Comparison of ENCODE assay signal across 1 cellular context in genomic region chr15:89112341-89112971, GRCh38.
TF ChIP-seq lines count a peak whose summit lies in the region.

No MANE protein-coding gene starts in this region.

TF ChIP-seq in GM12878, 131 proteins besides CTCF, POLR2A, EP300 and RAD21 (continued from another document and continues in another):
- TF ChIP-seq SKIL (IDR thresholded peaks at IDR 0.05; ENCODE audit: low read depth, poor library complexity, severe bottlenecking): peak; percentile 69
- TF ChIP-seq SREBF2 (IDR thresholded peaks at IDR 0.05; ENCODE audit: low read length): no peak
- no peak for TF ChIP-seq NFYA (IDR thresholded peaks at IDR 0.05; ENCODE audit: borderline replicate concordance, low read depth, low read length)
- no peak for TF ChIP-seq ZBTB11 (CRISPR knock-in tag; IDR thresholded peaks at IDR 0.05)
- 0 out of 2 replicates have a peak, but pooled peaks have one; percentile 13 for TF ChIP-seq YY1 (IDR thresholded peaks at IDR 0.05; ENCODE audit: low read depth, low read length)
- no peak for TF ChIP-seq SMAD5 (IDR thresholded peaks at IDR 0.05; ENCODE audit: low read depth)
- TF ChIP-seq IRF4 (IDR thresholded peaks at IDR 0.05; ENCODE audit: low read depth, low read length): peak; percentile 68; the same call in 1 of the 2 replicates
- TF ChIP-seq RBBP5 (conservative IDR thresholded peaks at IDR 0.05): no peak
- no peak for TF ChIP-seq TARDBP (IDR thresholded peaks at IDR 0.05; ENCODE audit: borderline replicate concordance)
- no peak for TF ChIP-seq REST (IDR thresholded peaks at IDR 0.05; ENCODE audit: low read depth, low read length)
- TF ChIP-seq CBX5 (IDR thresholded peaks at IDR 0.05; ENCODE audit: low read depth): no peak
- TF ChIP-seq E2F4 (IDR thresholded peaks at IDR 0.05; ENCODE audit: low read depth, low read length): no peak
- no peak for TF ChIP-seq RELA (IDR thresholded peaks at IDR 0.05; ENCODE audit: borderline replicate concordance, partially characterized antibody)
- no peak for TF ChIP-seq STAT1 (conservative IDR thresholded peaks at IDR 0.05)
- TF ChIP-seq TCF7 (IDR thresholded peaks at IDR 0.05; ENCODE audit: borderline replicate concordance): peak; percentile 93
- peak; percentile 89 for TF ChIP-seq DPF2 (IDR thresholded peaks at IDR 0.05)
- no peak for TF ChIP-seq ZSCAN29 (IDR thresholded peaks at IDR 0.05)
- TF ChIP-seq ZBED1 (IDR thresholded peaks at IDR 0.05; ENCODE audit: borderline replicate concordance): peak; percentile 53; the same call in 1 of the 2 replicates
- 0 out of 2 replicates have a peak, but pooled peaks have one; percentile 18 for TF ChIP-seq TCF12 (IDR thresholded peaks at IDR 0.05; ENCODE audit: low read depth, low read length)
- TF ChIP-seq POU2F2 (IDR thresholded peaks at IDR 0.05; ENCODE audit: borderline replicate concordance, low read depth, low read length): peak; percentile 45; the same call in 1 of the 3 replicates
- TF ChIP-seq NBN (IDR thresholded peaks at IDR 0.05): peak; percentile 54; the same call in 1 of the 2 replicates
- TF ChIP-seq SUZ12 (IDR thresholded peaks at IDR 0.05; ENCODE audit: unreplicated experiment): no peak
- TF ChIP-seq E4F1 (IDR thresholded peaks at IDR 0.05; ENCODE audit: borderline replicate concordance, partially characterized antibody): no peak
- TF ChIP-seq WRNIP1 (IDR thresholded peaks at IDR 0.05; ENCODE audit: borderline replicate concordance, low read depth, low read length): no peak
- TF ChIP-seq HDAC2 (IDR thresholded peaks at IDR 0.05): no peak
- TF ChIP-seq NR2F1 (conservative IDR thresholded peaks at IDR 0.05): peak; percentile 98
- no peak for TF ChIP-seq MYC (IDR thresholded peaks at IDR 0.05; ENCODE audit: insufficient read depth, insufficient read length, insufficient replicate concordance, low read length, severe bottlenecking)
- 0 out of 2 replicates have a peak, but pooled peaks have one; percentile 24 for TF ChIP-seq ZNF217 (IDR thresholded peaks at IDR 0.05)
- TF ChIP-seq ZNF274 (IDR thresholded peaks at IDR 0.05; ENCODE audit: insufficient read depth, insufficient read length): no peak
- TF ChIP-seq CHD1 (IDR thresholded peaks at IDR 0.05; ENCODE audit: low read depth, low read length): no peak
- TF ChIP-seq RFX5 (IDR thresholded peaks at IDR 0.05; ENCODE audit: low read depth, low read length): no peak
- no peak for TF ChIP-seq FOS (IDR thresholded peaks at IDR 0.05; ENCODE audit: borderline replicate concordance, extremely low read depth, insufficient read length)
- TF ChIP-seq CHD4 (IDR thresholded peaks at IDR 0.05): no peak
- no peak for TF ChIP-seq KAT2A (conservative IDR thresholded peaks at IDR 0.05; ENCODE audit: control insufficient read depth, low read depth, low read length)
- TF ChIP-seq PML (IDR thresholded peaks at IDR 0.05; ENCODE audit: low read length): no peak
- TF ChIP-seq IKZF2 (IDR thresholded peaks at IDR 0.05): peak; percentile 74 to 82
- no peak for TF ChIP-seq IRF3 (IDR thresholded peaks at IDR 0.05)
- TF ChIP-seq ZBTB40 (IDR thresholded peaks at IDR 0.05; ENCODE audit: borderline replicate concordance): no peak
- TF ChIP-seq TAF1 (IDR thresholded peaks at IDR 0.05; ENCODE audit: borderline replicate concordance, low read depth, low read length): no peak
- no peak for TF ChIP-seq ASH2L (IDR thresholded peaks at IDR 0.05; ENCODE audit: borderline replicate concordance, low read depth)
- TF ChIP-seq, protein P1, sequence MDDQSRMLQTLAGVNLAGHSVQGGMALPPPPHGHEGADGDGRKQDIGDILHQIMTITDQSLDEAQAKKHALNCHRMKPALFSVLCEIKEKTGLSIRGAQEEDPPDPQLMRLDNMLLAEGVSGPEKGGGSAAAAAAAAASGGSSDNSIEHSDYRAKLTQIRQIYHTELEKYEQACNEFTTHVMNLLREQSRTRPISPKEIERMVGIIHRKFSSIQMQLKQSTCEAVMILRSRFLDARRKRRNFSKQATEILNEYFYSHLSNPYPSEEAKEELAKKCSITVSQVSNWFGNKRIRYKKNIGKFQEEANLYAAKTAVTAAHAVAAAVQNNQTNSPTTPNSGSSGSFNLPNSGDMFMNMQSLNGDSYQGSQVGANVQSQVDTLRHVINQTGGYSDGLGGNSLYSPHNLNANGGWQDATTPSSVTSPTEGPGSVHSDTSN (IDR thresholded peaks at IDR 0.05; ENCODE audit: insufficient replicate concordance, low read depth, low read length): no peak
- TF ChIP-seq HDAC6 (IDR thresholded peaks at IDR 0.05; ENCODE audit: unreplicated experiment): no peak
- TF ChIP-seq ATF2 (IDR thresholded peaks at IDR 0.05; ENCODE audit: low read length): peak; percentile 70
